Comparison of ENCODE assay signal across 1 cellular context in the genomic region with DNA sequence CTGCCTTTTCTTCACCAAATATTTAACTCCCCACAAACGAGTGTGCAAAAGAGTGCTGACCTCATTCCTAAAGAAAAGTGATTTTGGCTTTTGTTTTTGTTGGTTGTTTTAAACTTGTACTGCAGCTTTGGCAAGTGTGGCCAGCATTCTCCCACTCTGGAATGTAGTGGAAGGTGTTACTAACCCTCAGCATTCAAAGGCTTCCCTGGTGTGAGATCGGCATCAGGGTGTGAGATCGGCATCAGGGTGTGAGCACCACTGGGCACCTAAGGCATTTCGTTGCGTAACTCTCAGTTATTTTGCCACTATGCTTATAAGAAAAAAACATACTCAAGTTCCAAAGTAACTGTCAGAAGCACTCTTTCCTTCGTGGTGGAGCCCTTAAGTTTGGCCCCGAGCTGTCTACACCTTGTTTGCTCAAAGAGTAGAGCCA.
TF ChIP-seq lines count a peak whose summit lies in the region.

No MANE protein-coding gene starts in this region.

TF ChIP-seq in GM12878, 131 proteins besides CTCF, POLR2A, EP300 and RAD21 (continued from another document):
- TF ChIP-seq LARP7 (IDR thresholded peaks at IDR 0.05) (no peak), EGR1 (IDR thresholded peaks at IDR 0.05; ENCODE audit: borderline replicate concordance in 1 of 2, low read depth in 2 of 2, low read length in 2 of 2) (no peak), EZH2 (IDR thresholded peaks at IDR 0.05; ENCODE audit: borderline replicate concordance, control insufficient read depth, low read depth, low read length) (no peak), SMAD5 (IDR thresholded peaks at IDR 0.05; ENCODE audit: low read depth) (no peak), NFYA (IDR thresholded peaks at IDR 0.05; ENCODE audit: borderline replicate concordance, low read depth, low read length) (no peak), MYC (IDR thresholded peaks at IDR 0.05; ENCODE audit: insufficient read depth, insufficient read length, insufficient replicate concordance, low read length, severe bottlenecking) (no peak), KDM1A (IDR thresholded peaks at IDR 0.05; ENCODE audit: borderline replicate concordance) (no peak), RB1 (IDR thresholded peaks at IDR 0.05; ENCODE audit: borderline replicate concordance) (no peak), BACH1 (IDR thresholded peaks at IDR 0.05; ENCODE audit: borderline replicate concordance) (no peak), CREM (IDR thresholded peaks at IDR 0.05; ENCODE audit: low read depth) (no peak), CREB1 (IDR thresholded peaks at IDR 0.05; ENCODE audit: low read depth) (no peak), TCF3 (IDR thresholded peaks at IDR 0.05; ENCODE audit: borderline replicate concordance, insufficient read depth, low read depth, low read length) (no peak)
